Comparison of ENCODE assay signal across 15 cellular contexts in genomic region chr3:77466562-77466961, GRCh38.
DNase-seq lines count a peak whose midpoint lies in the region; ATAC-seq and TF ChIP-seq lines count a peak whose summit lies in the region.
"Had no signal": no experiment of that assay in that cellular context is flagged by ENCODE, and none has a peak within 500 bp of the region (broad histone marks: within the 10 kb centered on the region; RNA-seq: fewer than 3 reads in every experiment).

No MANE protein-coding gene starts in this region.

- no peaks in the 10 kb centered on the region for H3K36me3 ChIP-seq in neural progenitor cell
- H3K36me3 ChIP-seq in psoas muscle (ENCODE audit: insufficient read depth in 1 of 2, low read depth in 1 of 2): no peaks in the 10 kb centered on the region
- H3K36me3 ChIP-seq in uterus: no peaks in the 10 kb centered on the region
- H3K36me3 ChIP-seq: HAP-1 had no signal

- H3K9ac ChIP-seq in neural progenitor cell: no peak overlapping the region
- H3K9ac ChIP-seq: GM23248 had no signal

- H3F3A ChIP-seq in neural progenitor cell (ENCODE audit: low read depth): no peaks in the 10 kb centered on the region

- H3K27me3 Mint-ChIP-seq in glutamatergic neuron (ENCODE audit: unreplicated experiment): peaks cover 14% of the 10 kb centered on the region
- H3K27me3 Mint-ChIP-seq in neural progenitor cell (ENCODE audit: insufficient read depth, low read depth): peaks cover 8% of the 10 kb centered on the region
- H3K27me3 Mint-ChIP-seq: CD4-positive, alpha-beta T cell had no signal

- H3K27me3 ChIP-seq in neural progenitor cell (no peaks in the 10 kb centered on the region), psoas muscle (ENCODE audit: insufficient read depth in 3 of 3, low read length in 2 of 3) (no peaks in the 10 kb centered on the region), uterus (no peaks in the 10 kb centered on the region)

- POLR2A ChIA-PET in HEK293T (lab: Yijun Ruan, JAX): no interaction called here

- no peaks in the 10 kb centered on the region for H3K79me2 ChIP-seq in neural progenitor cell (ENCODE audit: low read depth)

- DNase-seq in HEK293T (ENCODE audit: extremely low spot score) (no peak), NCI-H446 (lab: John Stamatoyannopoulos, UW) (peak; percentile 32 to 62), glutamatergic neuron (no peak), neural progenitor cell (ENCODE audit: low spot score) (no peak), psoas muscle (no peak), uterus (no peak)
- DNase-seq: AML-193; Caco-2; CD4-positive, alpha-beta T cell; DMS79 treated with DMSO at 0.1 percent for 48 hours; GF-D8; GM23248 had no signal

- H3K27ac ChIP-seq in neural progenitor cell: no peak overlapping the region
- no peak overlapping the region for H3K27ac ChIP-seq in psoas muscle
- H3K27ac ChIP-seq in uterus: no peak overlapping the region
- H3K27ac ChIP-seq: C4-2B, GM23248 had no signal

- H3K4me3 ChIP-seq in neural progenitor cell (no peak overlapping the region), psoas muscle (no peak overlapping the region), uterus (no peak overlapping the region)
- H3K4me3 ChIP-seq: GM23248, HAP-1 had no signal

- peaks cover 52% of the 10 kb centered on the region for H3K4me1 Mint-ChIP-seq in glutamatergic neuron (ENCODE audit: low read depth, unreplicated experiment)
- H3K4me1 Mint-ChIP-seq in neural progenitor cell: peaks cover 30% of the 10 kb centered on the region

- no peak overlapping the region for H3K4me2 ChIP-seq in neural progenitor cell

- intact Hi-C loops in psoas muscle (cut with DNase I) (no loop called here), uterus (cut with DNase I; ENCODE audit: low total_unique reads) (no loop called here)

- CTCF ChIA-PET in HEK293T (lab: Yijun Ruan, JAX): no interaction called here

- H3K4me1 ChIP-seq in neural progenitor cell (no peaks in the 10 kb centered on the region), psoas muscle (no peaks in the 10 kb centered on the region), uterus (no peaks in the 10 kb centered on the region)
- H3K4me1 ChIP-seq: Caco-2, HAP-1 had no signal

- peak overlapping the region; percentile 84 for H3K27ac Mint-ChIP-seq in glutamatergic neuron (ENCODE audit: unreplicated experiment)
- peak overlapping the region; percentile 14 for H3K27ac Mint-ChIP-seq in neural progenitor cell
- H3K27ac Mint-ChIP-seq: CD4-positive, alpha-beta T cell had no signal

- TF ChIP-seq CTCF in glutamatergic neuron (IDR thresholded peaks at IDR 0.05; ENCODE audit: partially characterized antibody, unreplicated experiment): no peak
- TF ChIP-seq CTCF in neural progenitor cell (IDR thresholded peaks at IDR 0.05): no peak
- TF ChIP-seq CTCF in psoas muscle (IDR thresholded peaks at IDR 0.05): no peak
- TF ChIP-seq CTCF in uterus (IDR thresholded peaks at IDR 0.05): no peak

- H3K9me3 Mint-ChIP-seq in glutamatergic neuron (ENCODE audit: unreplicated experiment) (peaks cover 15% of the 10 kb centered on the region), neural progenitor cell (peaks cover 1% of the 10 kb centered on the region)

- no peak for TF ChIP-seq POLR2A in uterus (IDR thresholded peaks at IDR 0.05)

- H4K20me1 ChIP-seq in neural progenitor cell (ENCODE audit: low read depth): no peaks in the 10 kb centered on the region

- H3K36me3 Mint-ChIP-seq in glutamatergic neuron (ENCODE audit: unreplicated experiment) (no peaks in the 10 kb centered on the region), neural progenitor cell (peaks cover 4% of the 10 kb centered on the region)

- no peaks in the 10 kb centered on the region for H3K9me3 ChIP-seq in neural progenitor cell (ENCODE audit: low read depth)
- no peaks in the 10 kb centered on the region for H3K9me3 ChIP-seq in psoas muscle
- H3K9me3 ChIP-seq in uterus: no peaks in the 10 kb centered on the region
- H3K9me3 ChIP-seq: Caco-2, HAP-1 had no signal

- H2AFZ ChIP-seq in neural progenitor cell (replicated peaks): no peak overlapping the region
- H2AFZ ChIP-seq: GM23248 had no signal

- peak overlapping the region; percentile 58 for H3K4me3 Mint-ChIP-seq in glutamatergic neuron (ENCODE audit: unreplicated experiment)
- no peak overlapping the region for H3K4me3 Mint-ChIP-seq in neural progenitor cell
- H3K4me3 Mint-ChIP-seq: CD4-positive, alpha-beta T cell had no signal

- no peak for ATAC-seq in psoas muscle
- no peak for ATAC-seq in GM19023 (IDR thresholded peaks at IDR 0.05; ENCODE audit: unreplicated experiment)

- 66 to 79% (median 69%) methylated on average over 4 of the region's 4 CpGs for WGBS in psoas muscle, 3 donors

TF ChIP-seq in HEK293T, 16 proteins besides CTCF, POLR2A, EP300 and RAD21:
- peak; percentile 18; the same call in 1 of the 2 replicates for TF ChIP-seq PKNOX1 (IDR thresholded peaks at IDR 0.05)
- no peak for TF ChIP-seq SUZ12 (IDR thresholded peaks at IDR 0.05)

Comparison
In these comparisons a context has a peak if more than half of its experiments do, and no peak if none do; other contexts are left out.
1. DNase-seq: peak in NCI-H446 (2 of 2); none in HEK293T (single experiment), glutamatergic neuron (single experiment), neural progenitor cell (single experiment), psoas muscle (0 of 2) and uterus (0 of 2).